ENCODE assay signal across 8 cellular contexts in the genomic region with DNA sequence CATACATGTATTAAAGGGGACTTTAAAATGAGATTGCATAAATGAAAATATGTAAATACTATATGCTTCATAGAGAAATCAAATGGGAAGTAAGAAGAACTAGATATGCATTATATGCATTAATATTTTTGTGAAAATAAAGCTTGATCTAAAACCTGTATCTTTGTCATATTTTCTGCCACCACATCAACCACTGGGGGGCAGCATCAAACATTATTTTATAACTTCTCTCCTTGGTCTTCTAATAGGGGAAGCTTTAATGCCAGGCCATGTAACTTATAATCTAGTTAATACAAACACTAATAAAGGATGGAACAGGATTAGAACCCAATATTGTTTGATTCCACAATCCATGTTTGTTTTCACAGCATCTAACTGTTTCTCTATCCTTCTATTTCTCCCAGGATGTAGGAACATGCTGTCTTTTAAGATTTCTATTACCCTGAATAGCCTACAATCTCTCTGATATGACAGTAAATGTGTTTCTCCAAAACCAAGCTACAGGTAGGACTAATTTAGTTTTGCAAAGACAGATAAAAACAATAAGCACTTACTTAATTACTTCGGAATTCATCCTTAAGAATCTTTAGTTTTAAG. TPM values are rescaled to one million over a fixed set of nuclear protein-coding genes. Genes with fewer than 3 reads are reported as not detected.
DNase-seq lines count a peak whose midpoint lies in the region; ATAC-seq lines count a peak whose summit lies in the region.

No MANE protein-coding gene starts in this region.

- H3K27me3 Mint-ChIP-seq in activated naive CD4-positive, alpha-beta T cell treated with anti-CD3 and anti-CD28 coated beads for 36 hours (ENCODE audit: low read depth): peaks cover 9% of the 10 kb centered on the region

- no peak overlapping the region for H3K27ac Mint-ChIP-seq in activated naive CD4-positive, alpha-beta T cell treated with anti-CD3 and anti-CD28 coated beads for 36 hours

- DNase-seq in COLO668 (lab: John Stamatoyannopoulos, UW; ENCODE audit: unreplicated experiment) (peak; percentile 2), NCI-H128 (lab: John Stamatoyannopoulos, UW; ENCODE audit: unreplicated experiment) (peak; percentile 1), left cardiac atrium (peak; percentile 44)
- peak; percentile 66 for DNase-seq in activated naive CD4-positive, alpha-beta T cell treated with anti-CD3 and anti-CD28 coated beads for 36 hours
- peak; percentile 10 to 14 for DNase-seq in stimulated activated CD4-positive, alpha-beta T cell treated with anti-CD3 and anti-CD28 coated beads, Interleukin-1b, Interleukin-23, amount 100 ng/mL, for 4 hours (ENCODE audit: low read depth in 2 of 2)

- no peak overlapping the region for H3K4me3 Mint-ChIP-seq in activated naive CD4-positive, alpha-beta T cell treated with anti-CD3 and anti-CD28 coated beads for 36 hours

- H3K36me3 Mint-ChIP-seq in activated naive CD4-positive, alpha-beta T cell treated with anti-CD3 and anti-CD28 coated beads for 36 hours (ENCODE audit: low read depth): no peaks in the 10 kb centered on the region

- no peaks in the 10 kb centered on the region for H3K9me3 Mint-ChIP-seq in activated naive CD4-positive, alpha-beta T cell treated with anti-CD3 and anti-CD28 coated beads for 36 hours

- CTCF ChIA-PET in activated naive CD4-positive, alpha-beta T cell treated with anti-CD3 and anti-CD28 coated beads for 36 hours (lab: Charles Lee): interaction anchor here (0.8 to 2.6 kb wide), 18 partner anchors 9 to 357 kb away, joined by 3 to 10 read pairs (median 5); no protein-coding TSS in a partner anchor

- peak; percentile 46 for ATAC-seq in GM19463 (IDR thresholded peaks at IDR 0.05; ENCODE audit: unreplicated experiment)
- peak in 1 of 2 donors; percentile 53 for ATAC-seq in left cardiac atrium
- no peak for ATAC-seq in HG03442 (IDR thresholded peaks at IDR 0.05; ENCODE audit: unreplicated experiment)
- ATAC-seq in HG03439 (IDR thresholded peaks at IDR 0.05; ENCODE audit: unreplicated experiment): no peak

- H3K4me1 Mint-ChIP-seq in activated naive CD4-positive, alpha-beta T cell treated with anti-CD3 and anti-CD28 coated beads for 36 hours (ENCODE audit: low read depth): no peaks in the 10 kb centered on the region

- intact Hi-C loops in activated naive CD4-positive, alpha-beta T cell treated with anti-CD3 and anti-CD28 coated beads for 36 hours (cut with micrococcal nuclease): loop anchor here (1.0 to 5.0 kb wide), 5 partner anchors 51 to 1206 kb away; no protein-coding TSS in a partner anchor
- intact Hi-C loops in left cardiac atrium (cut with DNase I): loop anchor here (2.0 to 10.0 kb wide), 4 partner anchors 50 to 286 kb away; no protein-coding TSS in a partner anchor

RNA-seq across cellular contexts. Expression of a gene that starts 10.0 kb away (rescaled TPM):
- not detected for total RNA-seq in activated naive CD4-positive, alpha-beta T cell treated with anti-CD3 and anti-CD28 coated beads for 36 hours
- total RNA-seq in left cardiac atrium: under 1 TPM; 0.32 to 0.99 TPM

Comparison
In these comparisons a context has a peak if more than half of its experiments do, and no peak if none do; other contexts are left out.
1. DNase-seq: peak in every context shown above with its lines; median percentile 66 in activated naive CD4-positive, alpha-beta T cell treated with anti-CD3 and anti-CD28 coated beads for 36 hours; 44 in left cardiac atrium; 12 in stimulated activated CD4-positive, alpha-beta T cell treated with anti-CD3 and anti-CD28 coated beads, Interleukin-1b, Interleukin-23, amount 100 ng/mL, for 4 hours; 2 in COLO668; 1 in NCI-H128.